24 cellular contexts compared by ENCODE assay signal in genomic region chr12:48151103-48151771, GRCh38. TPM values are rescaled to one million over a fixed set of nuclear protein-coding genes. Genes with fewer than 3 reads are reported as not detected.
DNase-seq lines count a peak whose midpoint lies in the region; ATAC-seq, FAIRE-seq and TF ChIP-seq lines count a peak whose summit lies in the region.
"Had no signal": no experiment of that assay in that cellular context is flagged by ENCODE, and none has a peak within 500 bp of the region (broad histone marks: within the 10 kb centered on the region; RNA-seq: fewer than 3 reads in every experiment).

No MANE protein-coding gene starts in this region.

- TF ChIP-seq POLR2A in H54 (IDR thresholded peaks at IDR 0.05; ENCODE audit: low read depth, low read length), result no peak
- no peak for TF ChIP-seq POLR2A in K562 (conservative IDR thresholded peaks at IDR 0.05)

- H3K79me2 ChIP-seq in K562 (ENCODE audit: control insufficient read depth, insufficient read depth, low read length), result peaks cover 2% of the 10 kb centered on the region; the same call in 2 of the 3 replicates

- TF ChIP-seq CTCF in K562 (IDR thresholded peaks at IDR 0.05 in 2 of 3, conservative IDR thresholded peaks at IDR 0.05 in 1 of 3; ENCODE audit: insufficient read depth in 2 of 3, low read depth in 1 of 3, low read length in 3 of 3), result no peak
- peak; percentile 10 for TF ChIP-seq CTCF in psoas muscle (IDR thresholded peaks at IDR 0.05)

- H3K27me3 ChIP-seq in K562 (ENCODE audit: control insufficient read depth in 2 of 2, insufficient read depth in 2 of 2, low read length in 2 of 2) (no peaks in the 10 kb centered on the region), psoas muscle (ENCODE audit: insufficient read depth in 3 of 3, low read length in 2 of 3) (no peaks in the 10 kb centered on the region), aorta (ENCODE audit: control insufficient read depth in 1 of 2, insufficient read depth in 2 of 2, low read length in 1 of 2) (no peaks in the 10 kb centered on the region)
- H3K27me3 ChIP-seq: cardiac muscle cell, neutrophil, transverse colon had no signal

- no TSS peak for BruUV-seq in K562 (replicated peaks; lab: Mats Ljungman, UMichigan)

- FAIRE-seq in H54 (lab: Jason Lieb, UNC) (peak; percentile 36), K562 (lab: Jason Lieb, UNC) (no peak)
- FAIRE-seq: GM19239, RCC 7860 had no signal

- no peak overlapping the region for H3K27ac Mint-ChIP-seq in activated CD4-positive, alpha-beta memory T cell treated with anti-CD3 and anti-CD28 coated beads for 36 hours
- no peak overlapping the region for H3K27ac Mint-ChIP-seq in activated CD4-positive, alpha-beta memory T cell treated with anti-CD3 and anti-CD28 coated beads, Interleukin-2, amount 10 ng/mL, durations not matched to agents 7 days and 5 days

- H3K9me3 ChIP-seq in K562 (replicated peaks; ENCODE audit: control insufficient read depth, insufficient read depth, low read depth, low read length) (no peaks in the 10 kb centered on the region), psoas muscle (no peaks in the 10 kb centered on the region), aorta (ENCODE audit: control insufficient read depth, low read length) (no peaks in the 10 kb centered on the region)
- H3K9me3 ChIP-seq: neutrophil, transverse colon had no signal

- peaks cover 0 to 15% of the 10 kb centered on the region in 2 experiments; a peak in 2 of 5 replicates for H3K4me1 ChIP-seq in K562 (replicated peaks in 1 of 2; ENCODE audit: control insufficient read depth in 2 of 2, insufficient read depth in 2 of 2, low read length in 2 of 2)
- peaks cover 40% of the 10 kb centered on the region for H3K4me1 ChIP-seq in psoas muscle
- H3K4me1 ChIP-seq in aorta (ENCODE audit: control insufficient read depth in 1 of 2, insufficient read depth in 2 of 2, low read length in 2 of 2), result no peaks in the 10 kb centered on the region

- intact Hi-C loops in activated CD4-positive, alpha-beta memory T cell treated with anti-CD3 and anti-CD28 coated beads for 36 hours (cut with micrococcal nuclease), result no loop called here
- intact Hi-C loops in K562 (cut with micrococcal nuclease), result no loop called here
- intact Hi-C loops in psoas muscle (cut with DNase I), result no loop called here
- intact Hi-C loops in aorta (cut with DNase I), result no loop called here

- no peaks in the 10 kb centered on the region for H3K9me1 ChIP-seq in K562 (ENCODE audit: control insufficient read depth, insufficient read depth, low read length)

- H4K20me1 ChIP-seq in K562 (replicated peaks; ENCODE audit: control insufficient read depth, insufficient read depth, low read length), result no peaks in the 10 kb centered on the region

- no peak for ATAC-seq in K562
- peak; percentile 71 to 81 (median 76) for ATAC-seq in psoas muscle
- ATAC-seq in aorta (ENCODE audit: low FRiP score), result no peak

- no peak overlapping the region for H3K4me3 Mint-ChIP-seq in activated CD4-positive, alpha-beta memory T cell treated with anti-CD3 and anti-CD28 coated beads for 36 hours
- H3K4me3 Mint-ChIP-seq in activated CD4-positive, alpha-beta memory T cell treated with anti-CD3 and anti-CD28 coated beads, Interleukin-2, amount 10 ng/mL, durations not matched to agents 7 days and 5 days, result no peak overlapping the region
- H3K4me3 Mint-ChIP-seq: activated B cell treated with CpG ODN at 0.5 μM for 24 hours had no signal

- WGBS in K562 (ENCODE audit: insufficient coverage, low coverage, missing lambda C conversion rate), result 51% methylated on average over 2 of the region's 2 CpGs
- WGBS in psoas muscle, 3 donors, result 36 to 63% (median 37%) methylated on average over 2 of the region's 2 CpGs
- WGBS in aorta, 2 donors, result 70 to 73% methylated on average over 2 of the region's 2 CpGs

- H3K4me2 ChIP-seq in K562 (ENCODE audit: insufficient read depth, low read length), result no peak overlapping the region; the same call in 1 of the 2 replicates

- no peak overlapping the region for H3K9ac ChIP-seq in K562 (ENCODE audit: insufficient read depth in 1 of 2, low read depth in 2 of 2, low read length in 2 of 2)

- no peaks in the 10 kb centered on the region for H3K9me3 Mint-ChIP-seq in activated CD4-positive, alpha-beta memory T cell treated with anti-CD3 and anti-CD28 coated beads for 36 hours
- no peaks in the 10 kb centered on the region for H3K9me3 Mint-ChIP-seq in activated CD4-positive, alpha-beta memory T cell treated with anti-CD3 and anti-CD28 coated beads, Interleukin-2, amount 10 ng/mL, durations not matched to agents 7 days and 5 days
- H3K9me3 Mint-ChIP-seq: activated B cell treated with CpG ODN at 0.5 μM for 24 hours had no signal

- H3K4me1 Mint-ChIP-seq in activated CD4-positive, alpha-beta memory T cell treated with anti-CD3 and anti-CD28 coated beads for 36 hours (ENCODE audit: low read depth), result peaks cover 30% of the 10 kb centered on the region
- H3K4me1 Mint-ChIP-seq in activated CD4-positive, alpha-beta memory T cell treated with anti-CD3 and anti-CD28 coated beads, Interleukin-2, amount 10 ng/mL, durations not matched to agents 7 days and 5 days, result peaks cover 35% of the 10 kb centered on the region

- no peak for TF ChIP-seq RAD21 in K562 (CRISPR knock-in tag; conservative IDR thresholded peaks at IDR 0.05 in 1 of 2, IDR thresholded peaks at IDR 0.05 in 1 of 2)

- H3K36me3 ChIP-seq in K562 (ENCODE audit: control insufficient read depth, insufficient read depth, low read length) (peaks cover 54% of the 10 kb centered on the region), psoas muscle (ENCODE audit: insufficient read depth in 1 of 2, low read depth in 1 of 2) (peaks cover 7 to 77% of the 10 kb centered on the region in 2 donors), aorta (ENCODE audit: control insufficient read depth in 1 of 2, insufficient read depth in 2 of 2, low read length in 1 of 2) (peaks cover 12% of the 10 kb centered on the region in 2 donors)

- H3K4me3 ChIP-seq in K562, result no peak overlapping the region
- peak overlapping the region; percentile 72 for H3K4me3 ChIP-seq in psoas muscle
- H3K4me3 ChIP-seq in aorta (ENCODE audit: low read length in 2 of 2), result no peak overlapping the region
- H3K4me3 ChIP-seq: cardiac muscle cell, transverse colon had no signal

- H3K27me3 Mint-ChIP-seq in activated CD4-positive, alpha-beta memory T cell treated with anti-CD3 and anti-CD28 coated beads for 36 hours, result no peaks in the 10 kb centered on the region
- H3K27me3 Mint-ChIP-seq in activated CD4-positive, alpha-beta memory T cell treated with anti-CD3 and anti-CD28 coated beads, Interleukin-2, amount 10 ng/mL, durations not matched to agents 7 days and 5 days, result no peaks in the 10 kb centered on the region
- H3K27me3 Mint-ChIP-seq: activated B cell treated with CpG ODN at 0.5 μM for 24 hours had no signal

- CTCF ChIA-PET in activated CD4-positive, alpha-beta memory T cell treated with anti-CD3 and anti-CD28 coated beads for 36 hours (lab: Charles Lee), result interaction anchor here (0.7 to 1.9 kb wide), 4 partner anchors 13 to 467 kb away, joined by 3 to 5 read pairs (median 3); partner anchors contain the start of gene CCDC184
- CTCF ChIA-PET in activated CD4-positive, alpha-beta memory T cell treated with anti-CD3 and anti-CD28 coated beads, Interleukin-2, amount 10 ng/mL, durations not matched to agents 7 days and 5 days (lab: Charles Lee), result interaction anchor here (0.6 kb wide), 1 partner anchor 380 kb away, joined by 3 read pairs; no protein-coding TSS in a partner anchor
- CTCF ChIA-PET in K562 (lab: Yijun Ruan, JAX; ENCODE audit: low intra/inter-chr PET ratio), result no interaction called here

- in situ Hi-C loops in K562 (cut with MboI), result no loop called here

- POLR2A ChIA-PET in activated CD4-positive, alpha-beta memory T cell treated with anti-CD3 and anti-CD28 coated beads for 36 hours (lab: Charles Lee), result interaction anchor here (0.6 to 2.1 kb wide), 3 partner anchors 46 to 266 kb away, joined by 4 to 6 read pairs (median 4); partner anchors contain the start of gene SENP1
- POLR2A ChIA-PET in activated CD4-positive, alpha-beta memory T cell treated with anti-CD3 and anti-CD28 coated beads, Interleukin-2, amount 10 ng/mL, durations not matched to agents 7 days and 5 days (lab: Charles Lee), result interaction anchor here (0.7 to 1.6 kb wide), 3 partner anchors 45 to 48 kb away, joined by 3 to 7 read pairs (median 5); partner anchors contain the start of gene SENP1
- POLR2A ChIA-PET in K562 (lab: Yijun Ruan, JAX), result interaction anchor here (1.1 to 2.1 kb wide), 3 partner anchors 10 to 44 kb away, joined by 5 to 7 read pairs (median 6); no protein-coding TSS in a partner anchor

- H3K27ac ChIP-seq in K562 (ENCODE audit: extremely low read depth, low read depth, low read length), result no peak overlapping the region
- H3K27ac ChIP-seq in psoas muscle, result peak overlapping the region; percentile 97
- no peak overlapping the region for H3K27ac ChIP-seq in aorta (ENCODE audit: low read depth in 1 of 2, low read length in 2 of 2)
- H3K27ac ChIP-seq: cardiac muscle cell, neutrophil, transverse colon had no signal

- peaks cover 28% of the 10 kb centered on the region for H3K36me3 Mint-ChIP-seq in activated CD4-positive, alpha-beta memory T cell treated with anti-CD3 and anti-CD28 coated beads for 36 hours
- peaks cover 52% of the 10 kb centered on the region for H3K36me3 Mint-ChIP-seq in activated CD4-positive, alpha-beta memory T cell treated with anti-CD3 and anti-CD28 coated beads, Interleukin-2, amount 10 ng/mL, durations not matched to agents 7 days and 5 days (ENCODE audit: low read depth)

- no peak for TF ChIP-seq EP300 in K562 (IDR thresholded peaks at IDR 0.05; ENCODE audit: low read length)

- DNase-seq in activated CD4-positive, alpha-beta memory T cell treated with anti-CD3 and anti-CD28 coated beads for 36 hours, result peak; percentile 24
- DNase-seq in activated CD4-positive, alpha-beta memory T cell treated with anti-CD3 and anti-CD28 coated beads, Interleukin-2, amount 10 ng/mL, durations not matched to agents 7 days and 5 days, result no peak
- no peak for DNase-seq in H54 (ENCODE audit: insufficient read length, low spot score)
- no peak for DNase-seq in K562 (ENCODE audit: extremely low read depth in 1 of 4, low spot score in 3 of 4)
- DNase-seq in psoas muscle, result peak in 1 of 2 donors; percentile 81
- no peak for DNase-seq in NCI-H82 (lab: John Stamatoyannopoulos, UW)
- no peak for DNase-seq in aorta
- DNase-seq in dedifferentiated amniotic fluid mesenchymal stem cell (ENCODE audit: extremely low spot score), result no peak
- DNase-seq: activated B cell treated with CpG ODN at 0.5 μM for 24 hours; amniotic stem cell; DMS79 treated with DMSO at 0.1 percent for 48 hours; hippocampal formation; KBM-7; stimulated activated CD4-positive, alpha-beta T cell treated with anti-CD3 and anti-CD28 coated beads, Interleukin-2, amount 100 ng/mL, for 48 hours; stimulated activated naive CD4-positive, alpha-beta T cell treated with Interleukin-2 at 50 U/mL for 16 hours; transverse colon had no signal

- no peak overlapping the region for H2AFZ ChIP-seq in K562 (ENCODE audit: low read depth, low read length)

RNA-seq across cellular contexts. Expression of gene ASB8, which starts 6.1 kb away (rescaled TPM):
- 10 to 100 TPM; 31.4 to 33.6 TPM for total RNA-seq in activated CD4-positive, alpha-beta memory T cell treated with anti-CD3 and anti-CD28 coated beads for 36 hours
- total RNA-seq in activated CD4-positive, alpha-beta memory T cell treated with anti-CD3 and anti-CD28 coated beads, Interleukin-2, amount 10 ng/mL, durations not matched to agents 7 days and 5 days, result 10 to 100 TPM; 43.4 to 45.6 TPM
- 29.0 and 38.0 TPM in 2 replicates for total RNA-seq in K562 (2011; cell fraction: chromatin; rRNA removed; ENCODE audit: low replicate concordance)
- total RNA-seq in K562 (2011; cell fraction: nucleolus; rRNA removed), result 15.8 and 18.7 TPM in 2 replicates
- 25.8 and 32.9 TPM in 2 replicates for total RNA-seq in K562 (2011; cell fraction: nucleoplasm; rRNA removed)
- 13.3 and 24.2 TPM in 2 replicates for total RNA-seq in K562 (2014; rRNA removed)
- total RNA-seq in K562 (2014; rRNA removed; fragmentation: Illumina TruSeq; extraction: Trizol), result 19.6 and 30.6 TPM in 2 replicates
- total RNA-seq in K562 (2015; rRNA removed; fragmentation: Illumina TruSeq; extraction: Trizol), result 18.9 and 21.2 TPM in 2 replicates
- 18.6 and 21.6 TPM in 2 replicates for total RNA-seq in K562 (2021)
- polyA plus RNA-seq in K562 (2011; rRNA removed), result 25.1 and 26.2 TPM in 2 replicates
- polyA plus RNA-seq in K562 (2011; cell fraction: cytosol; rRNA removed), result 19.1 and 23.0 TPM in 2 replicates
- 13.0 and 17.0 TPM in 2 replicates for polyA plus RNA-seq in K562 (2011; cell fraction: nucleus; rRNA removed)
- polyA plus RNA-seq in K562 (2012), result 17.3 and 20.3 TPM in 2 replicates
- polyA plus RNA-seq in K562 (2014; fragmentation: Illumina TruSeq; extraction: Trizol), result 19.8 and 21.0 TPM in 2 replicates
- 10 to 100 TPM; 20.0 to 29.0 TPM for polyA plus RNA-seq in K562 (2014; fragmentation: Nextera tagmentation; extraction: Ambion mirVana)
- 15.8 and 24.4 TPM in 2 replicates for polyA plus RNA-seq in K562 (2014; rRNA removed)
- polyA minus RNA-seq in K562 (2011; rRNA and poly(A)+ RNA removed), result 21.1 and 22.8 TPM in 2 replicates
- polyA minus RNA-seq in K562 (2011; cell fraction: cytosol; rRNA and poly(A)+ RNA removed), result 10.3 and 18.6 TPM in 2 replicates
- 10.5 and 11.2 TPM in 2 replicates for polyA minus RNA-seq in K562 (2011; cell fraction: nucleus; rRNA and poly(A)+ RNA removed)
- total RNA-seq in psoas muscle, result 100 to 1,000 TPM; 158 to 477 (median 228) TPM
- 100 to 1,000 TPM in 2 of 3 donors, 10 to 100 TPM in 1; 49.3 to 206 (median 155) TPM for polyA plus RNA-seq in psoas muscle
- 10 to 100 TPM; 32.8 to 34.2 TPM for total RNA-seq in aorta
- polyA plus RNA-seq in aorta, result 10 to 100 TPM; 20.7 to 25.6 TPM

RNA-seq across cellular contexts. Expression of gene PFKM, which starts 32.1 kb away (rescaled TPM):
- 10 to 100 TPM; 55.6 to 56.1 TPM for total RNA-seq in activated CD4-positive, alpha-beta memory T cell treated with anti-CD3 and anti-CD28 coated beads for 36 hours
- total RNA-seq in activated CD4-positive, alpha-beta memory T cell treated with anti-CD3 and anti-CD28 coated beads, Interleukin-2, amount 10 ng/mL, durations not matched to agents 7 days and 5 days, result 10 to 100 TPM; 16.8 TPM
- 73.6 and 118 TPM in 2 replicates for total RNA-seq in K562 (2011; cell fraction: chromatin; rRNA removed; ENCODE audit: low replicate concordance)
- total RNA-seq in K562 (2011; cell fraction: nucleolus; rRNA removed), result 56.4 and 58.7 TPM in 2 replicates
- 64.6 and 72.1 TPM in 2 replicates for total RNA-seq in K562 (2011; cell fraction: nucleoplasm; rRNA removed)
- 24.1 and 29.4 TPM in 2 replicates for total RNA-seq in K562 (2014; rRNA removed)
- 31.7 and 33.4 TPM in 2 replicates for total RNA-seq in K562 (2014; rRNA removed; fragmentation: Illumina TruSeq; extraction: Trizol)
- total RNA-seq in K562 (2015; rRNA removed; fragmentation: Illumina TruSeq; extraction: Trizol), result 21.8 and 24.3 TPM in 2 replicates
- total RNA-seq in K562 (2021), result 35.2 and 39.9 TPM in 2 replicates
- 30.6 and 36.2 TPM in 2 replicates for polyA plus RNA-seq in K562 (2011; rRNA removed)
- 29.1 and 31.3 TPM in 2 replicates for polyA plus RNA-seq in K562 (2011; cell fraction: cytosol; rRNA removed)
- 57.6 and 66.5 TPM in 2 replicates for polyA plus RNA-seq in K562 (2011; cell fraction: nucleus; rRNA removed)
- 32.7 and 38.4 TPM in 2 replicates for polyA plus RNA-seq in K562 (2012)
- 27.7 and 33.0 TPM in 2 replicates for polyA plus RNA-seq in K562 (2014; fragmentation: Illumina TruSeq; extraction: Trizol)
- 10 to 100 TPM; 16.5 to 36.8 TPM for polyA plus RNA-seq in K562 (2014; fragmentation: Nextera tagmentation; extraction: Ambion mirVana)
- 26.3 and 27.5 TPM in 2 replicates for polyA plus RNA-seq in K562 (2014; rRNA removed)
- 37.5 and 45.1 TPM in 2 replicates for polyA minus RNA-seq in K562 (2011; rRNA and poly(A)+ RNA removed)
- 20.0 and 20.3 TPM in 2 replicates for polyA minus RNA-seq in K562 (2011; cell fraction: cytosol; rRNA and poly(A)+ RNA removed)
- polyA minus RNA-seq in K562 (2011; cell fraction: nucleus; rRNA and poly(A)+ RNA removed), result 20.7 and 28.1 TPM in 2 replicates
- 1,000 to 10,000 TPM in 1 of 4 donors, 100 to 1,000 TPM in 3; 618 to 1,283 (median 817) TPM for total RNA-seq in psoas muscle
- 100 to 1,000 TPM in 2 of 3 donors, 10 to 100 TPM in 1; 65.1 to 529 (median 344) TPM for polyA plus RNA-seq in psoas muscle
- 10 to 100 TPM; 52.2 to 68.8 TPM for total RNA-seq in aorta
- 10 to 100 TPM; 22.3 to 58.5 TPM for polyA plus RNA-seq in aorta

RNA-seq across cellular contexts. Expression of gene CCDC184, which starts 32.2 kb away (rescaled TPM):
- total RNA-seq in activated CD4-positive, alpha-beta memory T cell treated with anti-CD3 and anti-CD28 coated beads for 36 hours, result under 1 TPM; 0.36 to 0.40 TPM
- total RNA-seq in activated CD4-positive, alpha-beta memory T cell treated with anti-CD3 and anti-CD28 coated beads, Interleukin-2, amount 10 ng/mL, durations not matched to agents 7 days and 5 days, result under 1 TPM; 0.63 to 0.65 TPM
- not detected in 2 replicates for total RNA-seq in K562 (2011; cell fraction: chromatin; rRNA removed; ENCODE audit: low replicate concordance)
- not detected in 2 replicates for total RNA-seq in K562 (2011; cell fraction: nucleolus; rRNA removed)
- total RNA-seq in K562 (2011; cell fraction: nucleoplasm; rRNA removed), result not detected in 2 replicates
- 0.04 TPM in 1 of 2 replicates, not detected in the other for total RNA-seq in K562 (2014; rRNA removed)
- total RNA-seq in K562 (2014; rRNA removed; fragmentation: Illumina TruSeq; extraction: Trizol), result not detected in 2 replicates
- not detected in 2 replicates for total RNA-seq in K562 (2015; rRNA removed; fragmentation: Illumina TruSeq; extraction: Trizol)
- total RNA-seq in K562 (2021), result 0.09 and 0.18 TPM in 2 replicates
- not detected in 2 replicates for polyA plus RNA-seq in K562 (2011; rRNA removed)
- polyA plus RNA-seq in K562 (2011; cell fraction: cytosol; rRNA removed), result not detected in 2 replicates
- not detected in 2 replicates for polyA plus RNA-seq in K562 (2011; cell fraction: nucleus; rRNA removed)
- polyA plus RNA-seq in K562 (2012), result 0.03 and 0.17 TPM in 2 replicates
- polyA plus RNA-seq in K562 (2014; fragmentation: Illumina TruSeq; extraction: Trizol), result not detected in 2 replicates
- not detected for polyA plus RNA-seq in K562 (2014; fragmentation: Nextera tagmentation; extraction: Ambion mirVana)
- polyA plus RNA-seq in K562 (2014; rRNA removed), result not detected in 2 replicates
- not detected in 2 replicates for polyA minus RNA-seq in K562 (2011; rRNA and poly(A)+ RNA removed)
- not detected in 2 replicates for polyA minus RNA-seq in K562 (2011; cell fraction: cytosol; rRNA and poly(A)+ RNA removed)
- not detected in 2 replicates for polyA minus RNA-seq in K562 (2011; cell fraction: nucleus; rRNA and poly(A)+ RNA removed)
- under 1 TPM; 0.47 to 0.84 (median 0.63) TPM for total RNA-seq in psoas muscle
- under 1 TPM; 0.16 to 0.49 (median 0.45) TPM for polyA plus RNA-seq in psoas muscle
- 1 to 10 TPM; 1.1 to 2.2 TPM for total RNA-seq in aorta
- polyA plus RNA-seq in aorta, result 1 to 10 TPM in 1 of 2 donors, under 1 TPM in 1; 0.63 to 2.8 TPM
- total RNA-seq: HT-29, lung microvascular endothelial cell had no signal
- polyA plus RNA-seq: cardiac muscle cell had no signal

RNA-seq across cellular contexts. Expression of gene SENP1, which starts 45.4 kb away (rescaled TPM):
- total RNA-seq in activated CD4-positive, alpha-beta memory T cell treated with anti-CD3 and anti-CD28 coated beads for 36 hours, result 10 to 100 TPM; 37.7 to 41.6 TPM
- total RNA-seq in activated CD4-positive, alpha-beta memory T cell treated with anti-CD3 and anti-CD28 coated beads, Interleukin-2, amount 10 ng/mL, durations not matched to agents 7 days and 5 days, result 10 to 100 TPM; 42.4 to 43.7 TPM
- total RNA-seq in K562 (2011; cell fraction: chromatin; rRNA removed; ENCODE audit: low replicate concordance), result 50.0 and 112 TPM in 2 replicates
- total RNA-seq in K562 (2011; cell fraction: nucleolus; rRNA removed), result 24.0 and 36.5 TPM in 2 replicates
- 41.8 and 50.5 TPM in 2 replicates for total RNA-seq in K562 (2011; cell fraction: nucleoplasm; rRNA removed)
- total RNA-seq in K562 (2014; rRNA removed) (23.3 and 24.0 TPM in 2 replicates), K562 (2014; rRNA removed; fragmentation: Illumina TruSeq; extraction: Trizol) (44.0 and 48.4 TPM in 2 replicates), K562 (2015; rRNA removed; fragmentation: Illumina TruSeq; extraction: Trizol) (46.7 and 48.5 TPM in 2 replicates), K562 (2021) (36.3 and 38.4 TPM in 2 replicates), psoas muscle (10 to 100 TPM in 1 of 4 donors, 1 to 10 TPM in 3; 6.3 to 10.2 (median 8.0) TPM), aorta (10 to 100 TPM; 20.6 to 23.0 TPM)
- polyA plus RNA-seq in K562 (2011; rRNA removed) (42.1 and 59.0 TPM in 2 replicates), K562 (2014; fragmentation: Illumina TruSeq; extraction: Trizol) (34.3 and 37.6 TPM in 2 replicates), K562 (2014; fragmentation: Nextera tagmentation; extraction: Ambion mirVana) (10 to 100 TPM; 15.5 to 19.3 TPM), K562 (2014; rRNA removed) (20.5 and 26.5 TPM in 2 replicates), psoas muscle (1 to 10 TPM; 3.2 to 6.2 (median 3.3) TPM), aorta (1 to 10 TPM; 6.0 to 6.3 TPM)
- polyA plus RNA-seq in K562 (2011; cell fraction: cytosol; rRNA removed), result 18.7 and 27.0 TPM in 2 replicates
- 25.3 and 26.7 TPM in 2 replicates for polyA plus RNA-seq in K562 (2011; cell fraction: nucleus; rRNA removed)
- polyA plus RNA-seq in K562 (2012), result 17.8 and 20.0 TPM in 2 replicates
- 84.6 and 89.5 TPM in 2 replicates for polyA minus RNA-seq in K562 (2011; rRNA and poly(A)+ RNA removed)
- polyA minus RNA-seq in K562 (2011; cell fraction: cytosol; rRNA and poly(A)+ RNA removed), result 26.4 and 28.7 TPM in 2 replicates
- polyA minus RNA-seq in K562 (2011; cell fraction: nucleus; rRNA and poly(A)+ RNA removed), result 26.0 and 48.1 TPM in 2 replicates

RNA-seq across cellular contexts. Expression of gene OR10AD1, which starts 51.9 kb away (rescaled TPM):
- not detected for total RNA-seq in activated CD4-positive, alpha-beta memory T cell treated with anti-CD3 and anti-CD28 coated beads for 36 hours
- not detected for total RNA-seq in activated CD4-positive, alpha-beta memory T cell treated with anti-CD3 and anti-CD28 coated beads, Interleukin-2, amount 10 ng/mL, durations not matched to agents 7 days and 5 days
- not detected in 2 replicates for total RNA-seq in K562 (2011; cell fraction: chromatin; rRNA removed; ENCODE audit: low replicate concordance)
- total RNA-seq in K562 (2011; cell fraction: nucleolus; rRNA removed), result 0.33 TPM in 1 of 2 replicates, not detected in the other
- not detected in 2 replicates for total RNA-seq in K562 (2011; cell fraction: nucleoplasm; rRNA removed)
- total RNA-seq in K562 (2014; rRNA removed) (not detected in 2 replicates), K562 (2014; rRNA removed; fragmentation: Illumina TruSeq; extraction: Trizol) (not detected in 2 replicates), K562 (2015; rRNA removed; fragmentation: Illumina TruSeq; extraction: Trizol) (not detected in 2 replicates), K562 (2021) (not detected in 2 replicates), psoas muscle (not detected), aorta (not detected)
- polyA plus RNA-seq in K562 (2011; rRNA removed) (not detected in 2 replicates), K562 (2014; fragmentation: Illumina TruSeq; extraction: Trizol) (not detected in 2 replicates), K562 (2014; fragmentation: Nextera tagmentation; extraction: Ambion mirVana) (not detected), K562 (2014; rRNA removed) (not detected in 2 replicates), psoas muscle (under 1 TPM in 1 of 3 donors, not detected in 2; 0.01 TPM), aorta (not detected)
- not detected in 2 replicates for polyA plus RNA-seq in K562 (2011; cell fraction: cytosol; rRNA removed)
- polyA plus RNA-seq in K562 (2011; cell fraction: nucleus; rRNA removed), result not detected in 2 replicates
- 0.21 and 0.76 TPM in 2 replicates for polyA plus RNA-seq in K562 (2012)
- polyA minus RNA-seq in K562 (2011; rRNA and poly(A)+ RNA removed), result not detected in 2 replicates
- polyA minus RNA-seq in K562 (2011; cell fraction: cytosol; rRNA and poly(A)+ RNA removed), result not detected in 2 replicates
- polyA minus RNA-seq in K562 (2011; cell fraction: nucleus; rRNA and poly(A)+ RNA removed), result not detected in 2 replicates
- total RNA-seq: activated B cell treated with CpG ODN at 0.5 μM for 24 hours, cardiac muscle cell, dermis microvascular lymphatic vessel endothelial cell, HT-29, lung microvascular endothelial cell, transverse colon had no signal
- polyA plus RNA-seq: BJ, cardiac muscle cell had no signal

Comparison
In these comparisons a context has a peak if more than half of its experiments do, and no peak if none do; other contexts are left out.
1. ATAC-seq: peak in psoas muscle (4 of 4); none in K562 (single experiment) and aorta (single experiment).
2. RNA of gene PFKM, which starts 32.1 kb away (total RNA-seq): 618 to 1,283 TPM in psoas muscle; 52.2 to 68.8 TPM in aorta, 55.6 to 56.1 TPM in activated CD4-positive, alpha-beta memory T cell treated with anti-CD3 and anti-CD28 coated beads for 36 hours, 21.8 to 118 TPM in K562 and 16.8 TPM in activated CD4-positive, alpha-beta memory T cell treated with anti-CD3 and anti-CD28 coated beads, Interleukin-2, amount 10 ng/mL, durations not matched to agents 7 days and 5 days; every median in the first group is over 4 times any median in the second.